10 cellular contexts compared by ENCODE assay signal in genomic region chr3:179606534-179607085, GRCh38. TPM values are rescaled to one million over a fixed set of nuclear protein-coding genes. Genes with fewer than 3 reads are reported as not detected.
DNase-seq lines count a peak whose midpoint lies in the region; ATAC-seq and TF ChIP-seq lines count a peak whose summit lies in the region.
"Had no signal": no experiment of that assay in that cellular context is flagged by ENCODE, and none has a peak within 500 bp of the region (broad histone marks: within the 10 kb centered on the region; RNA-seq: fewer than 3 reads in every experiment).

No MANE protein-coding gene starts in this region.

- 88% methylated on average over 4 of the region's 4 CpGs for WGBS in mammary epithelial cell (ENCODE audit: low coverage, missing lambda C conversion rate)

- H3K27me3 ChIP-seq in mammary epithelial cell (ENCODE audit: insufficient read depth, low read length) (no peaks in the 10 kb centered on the region), adipocyte (replicated peaks; ENCODE audit: control insufficient read depth, insufficient read depth, low read length) (no peaks in the 10 kb centered on the region)

- no peaks in the 10 kb centered on the region for H3K27me3 Mint-ChIP-seq in MCF 10A (ENCODE audit: insufficient read depth, unreplicated experiment)
- H3K27me3 Mint-ChIP-seq in stimulated activated naive CD8-positive, alpha-beta T cell treated with anti-CD3 and anti-CD28 coated beads, Interleukin-15, amount 100 ng/mL, for 72 hours, result no peaks in the 10 kb centered on the region

- peaks cover 12% of the 10 kb centered on the region for H3K4me1 ChIP-seq in mammary epithelial cell (ENCODE audit: insufficient read depth, low read length)
- H3K4me1 ChIP-seq in adipocyte (ENCODE audit: control insufficient read depth, insufficient read depth, low read length), result peaks cover 34% of the 10 kb centered on the region

- BruUV-seq in MCF 10A (replicated peaks; lab: Mats Ljungman, UMichigan), result no TSS peak
- no TSS peak for BruUV-seq in mammary epithelial cell (replicated peaks; lab: Mats Ljungman, UMichigan)

- DNase-seq in MCF 10A (ENCODE audit: unreplicated experiment), result no peak
- no peak for DNase-seq in mammary epithelial cell
- DNase-seq in MV-4-11 (lab: John Stamatoyannopoulos, UW), result peak; percentile 71
- peak; percentile 52 for DNase-seq in adipocyte (ENCODE audit: low read depth)
- no peak for DNase-seq in stimulated activated naive CD8-positive, alpha-beta T cell treated with anti-CD3 and anti-CD28 coated beads, Interleukin-15, amount 100 ng/mL, for 72 hours
- no peak for DNase-seq in effector CD8-positive, alpha-beta T cell (lab: John Stamatoyannopoulos, UW)
- no peak for DNase-seq in GM19238 (ENCODE audit: insufficient read length, low spot score)
- DNase-seq: NCI-H1105, NCI-H774 had no signal

- in situ Hi-C loops in mammary epithelial cell (cut with MboI; ENCODE audit: low sequenced_read_pairs in 2 of 2), result no loop called here

- no peak for ATAC-seq in stimulated activated naive CD8-positive, alpha-beta T cell treated with anti-CD3 and anti-CD28 coated beads, Interleukin-15, amount 100 ng/mL, for 72 hours
- no peak for ATAC-seq in GM18873 (IDR thresholded peaks at IDR 0.05; ENCODE audit: low FRiP score, unreplicated experiment)

- no peaks in the 10 kb centered on the region for H3K9me3 Mint-ChIP-seq in MCF 10A (ENCODE audit: unreplicated experiment)
- no peaks in the 10 kb centered on the region for H3K9me3 Mint-ChIP-seq in stimulated activated naive CD8-positive, alpha-beta T cell treated with anti-CD3 and anti-CD28 coated beads, Interleukin-15, amount 100 ng/mL, for 72 hours

- CTCF ChIA-PET in MCF 10A (lab: Yijun Ruan, JAX) (interaction anchor here (0.7 kb wide), 1 partner anchor 283 kb away, joined by 3 read pairs; no protein-coding TSS in a partner anchor), mammary epithelial cell (lab: Charles Lee; ENCODE audit: low non-redundant PET) (no interaction called here)

- peak overlapping the region; percentile 38 for H3K4me3 Mint-ChIP-seq in MCF 10A (ENCODE audit: unreplicated experiment)
- H3K4me3 Mint-ChIP-seq in stimulated activated naive CD8-positive, alpha-beta T cell treated with anti-CD3 and anti-CD28 coated beads, Interleukin-15, amount 100 ng/mL, for 72 hours, result peak overlapping the region; percentile 10 to 30

- H3K9me3 ChIP-seq in mammary epithelial cell (replicated peaks; ENCODE audit: insufficient read depth, low read length) (no peaks in the 10 kb centered on the region), adipocyte (ENCODE audit: control insufficient read depth, low read length) (no peaks in the 10 kb centered on the region)

- H3K36me3 ChIP-seq in mammary epithelial cell (ENCODE audit: insufficient read depth, low read length), result peaks cover 3% of the 10 kb centered on the region
- H3K36me3 ChIP-seq in adipocyte (ENCODE audit: control insufficient read depth, insufficient read depth, low read length, severe bottlenecking), result peaks cover 12% of the 10 kb centered on the region

- no peak overlapping the region for H3K9ac ChIP-seq in mammary epithelial cell (ENCODE audit: insufficient read depth, low read length)
- H3K9ac ChIP-seq in adipocyte (ENCODE audit: low read length), result no peak overlapping the region

- H3K27ac Mint-ChIP-seq in MCF 10A (ENCODE audit: low read depth, unreplicated experiment), result no peak overlapping the region
- no peak overlapping the region for H3K27ac Mint-ChIP-seq in stimulated activated naive CD8-positive, alpha-beta T cell treated with anti-CD3 and anti-CD28 coated beads, Interleukin-15, amount 100 ng/mL, for 72 hours

- H3K4me3 ChIP-seq in mammary epithelial cell (replicated peaks in 1 of 3; ENCODE audit: insufficient read depth in 1 of 3, low read depth in 2 of 3, low read length in 3 of 3) (no peak overlapping the region), adipocyte (ENCODE audit: low read length) (peak overlapping the region; percentile 44)

- H3K4me2 ChIP-seq in mammary epithelial cell (ENCODE audit: insufficient read depth, low read depth, low read length), result no peak overlapping the region

- no peak overlapping the region for H2AFZ ChIP-seq in mammary epithelial cell (ENCODE audit: low read depth, low read length)

- no peaks in the 10 kb centered on the region for H4K20me1 ChIP-seq in mammary epithelial cell (ENCODE audit: insufficient read depth, low read length)

- intact Hi-C loops in MCF 10A (cut with micrococcal nuclease) (no loop called here), mammary epithelial cell (cut with micrococcal nuclease) (no loop called here)

- H3K79me2 ChIP-seq in mammary epithelial cell (ENCODE audit: insufficient read depth, low read length), result peaks cover 67% of the 10 kb centered on the region

- dilution Hi-C loops in mammary epithelial cell (cut with HindIII; ENCODE audit: low sequenced_read_pairs), result no loop called here

- POLR2A ChIA-PET in MCF 10A (lab: Yijun Ruan, JAX), result interaction anchor here (1.1 kb wide), 1 partner anchor 10 kb away, joined by 4 read pairs; no protein-coding TSS in a partner anchor

- H3K36me3 Mint-ChIP-seq in MCF 10A (ENCODE audit: insufficient read depth, unreplicated experiment), result peaks cover 29% of the 10 kb centered on the region

- H3K4me1 Mint-ChIP-seq in MCF 10A (ENCODE audit: insufficient read depth, unreplicated experiment), result peaks cover 9% of the 10 kb centered on the region
- H3K4me1 Mint-ChIP-seq in stimulated activated naive CD8-positive, alpha-beta T cell treated with anti-CD3 and anti-CD28 coated beads, Interleukin-15, amount 100 ng/mL, for 72 hours, result peaks cover 48% of the 10 kb centered on the region

- no peak overlapping the region for H3K27ac ChIP-seq in mammary epithelial cell (ENCODE audit: insufficient read depth, low read depth, low read length)

- no peak for TF ChIP-seq CTCF in MCF 10A (IDR thresholded peaks at IDR 0.05; ENCODE audit: unreplicated experiment)
- no peak for TF ChIP-seq CTCF in mammary epithelial cell (conservative IDR thresholded peaks at IDR 0.05 in 1 of 2, IDR thresholded peaks at IDR 0.05 in 1 of 2; ENCODE audit: extremely low read depth in 1 of 2, insufficient read depth in 1 of 2, low read depth in 1 of 2, low read length in 2 of 2)

RNA-seq across cellular contexts. Expression of gene NDUFB5, which starts 2.0 kb away (rescaled TPM):
- 88.2 and 115 TPM in 2 replicates for total RNA-seq in MCF 10A (2022)
- 10 to 100 TPM; 75.3 to 75.8 TPM for total RNA-seq in mammary epithelial cell
- polyA plus RNA-seq in mammary epithelial cell, result 22.6 TPM
- polyA minus RNA-seq in mammary epithelial cell, result 15.2 TPM

RNA-seq across cellular contexts. Expression of gene MRPL47, which starts 2.2 kb away (rescaled TPM):
- 58.3 and 63.4 TPM in 2 replicates for total RNA-seq in MCF 10A (2022)
- 10 to 100 TPM; 29.3 to 45.1 TPM for total RNA-seq in mammary epithelial cell
- 33.3 TPM for polyA plus RNA-seq in mammary epithelial cell
- 18.9 TPM for polyA minus RNA-seq in mammary epithelial cell

RNA-seq across cellular contexts. Expression of gene ACTL6A, which starts 43.9 kb away (rescaled TPM):
- 46.2 and 57.1 TPM in 2 replicates for total RNA-seq in MCF 10A (2022)
- 10 to 100 TPM; 41.5 to 59.4 TPM for total RNA-seq in mammary epithelial cell
- 68.7 TPM for polyA plus RNA-seq in mammary epithelial cell
- polyA minus RNA-seq in mammary epithelial cell, result 83.4 TPM

RNA-seq across cellular contexts. Expression of gene USP13, which starts 46.2 kb away (rescaled TPM):
- 9.7 and 11.6 TPM in 2 replicates for total RNA-seq in MCF 10A (2022)
- 1 to 10 TPM; 3.3 to 7.8 TPM for total RNA-seq in mammary epithelial cell
- polyA plus RNA-seq in mammary epithelial cell, result 5.3 TPM
- polyA minus RNA-seq in mammary epithelial cell, result 51.2 TPM

Comparison
In these comparisons a context has a peak if more than half of its experiments do, and no peak if none do; other contexts are left out.
1. DNase-seq: peak in MV-4-11 (single experiment) and adipocyte (single experiment); none in MCF 10A (single experiment), mammary epithelial cell (single experiment), stimulated activated naive CD8-positive, alpha-beta T cell treated with anti-CD3 and anti-CD28 coated beads, Interleukin-15, amount 100 ng/mL, for 72 hours (0 of 2), effector CD8-positive, alpha-beta T cell (single experiment) and GM19238 (single experiment).